Comparison of ENCODE assay signal across 1 cellular context in the genomic region with DNA sequence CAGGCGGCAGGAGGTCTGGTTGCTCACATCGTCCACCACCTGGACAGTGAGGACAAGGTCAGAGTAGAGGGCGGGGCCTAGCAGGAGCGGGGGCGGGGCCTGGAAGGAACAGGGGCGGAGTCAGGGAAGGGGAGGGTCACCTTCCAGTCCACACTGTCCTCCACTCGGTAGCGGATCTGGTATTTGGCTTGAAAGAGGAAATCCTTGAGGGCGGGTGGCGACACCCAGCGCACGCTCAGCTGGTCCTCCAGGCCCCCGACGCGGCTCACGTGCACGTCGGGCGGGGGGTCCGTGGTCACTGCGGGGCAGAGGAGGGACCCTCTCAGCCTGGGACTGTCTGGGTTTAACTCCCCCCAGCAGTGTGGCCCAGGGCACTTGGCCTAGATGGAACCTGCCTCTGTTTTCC.
TF ChIP-seq lines count a peak whose summit lies in the region.

No MANE protein-coding gene starts in this region.

TF ChIP-seq in K562, 482 proteins besides CTCF, POLR2A, EP300 and RAD21 (continued from another document and continues in another):
- TF ChIP-seq, protein P1, sequence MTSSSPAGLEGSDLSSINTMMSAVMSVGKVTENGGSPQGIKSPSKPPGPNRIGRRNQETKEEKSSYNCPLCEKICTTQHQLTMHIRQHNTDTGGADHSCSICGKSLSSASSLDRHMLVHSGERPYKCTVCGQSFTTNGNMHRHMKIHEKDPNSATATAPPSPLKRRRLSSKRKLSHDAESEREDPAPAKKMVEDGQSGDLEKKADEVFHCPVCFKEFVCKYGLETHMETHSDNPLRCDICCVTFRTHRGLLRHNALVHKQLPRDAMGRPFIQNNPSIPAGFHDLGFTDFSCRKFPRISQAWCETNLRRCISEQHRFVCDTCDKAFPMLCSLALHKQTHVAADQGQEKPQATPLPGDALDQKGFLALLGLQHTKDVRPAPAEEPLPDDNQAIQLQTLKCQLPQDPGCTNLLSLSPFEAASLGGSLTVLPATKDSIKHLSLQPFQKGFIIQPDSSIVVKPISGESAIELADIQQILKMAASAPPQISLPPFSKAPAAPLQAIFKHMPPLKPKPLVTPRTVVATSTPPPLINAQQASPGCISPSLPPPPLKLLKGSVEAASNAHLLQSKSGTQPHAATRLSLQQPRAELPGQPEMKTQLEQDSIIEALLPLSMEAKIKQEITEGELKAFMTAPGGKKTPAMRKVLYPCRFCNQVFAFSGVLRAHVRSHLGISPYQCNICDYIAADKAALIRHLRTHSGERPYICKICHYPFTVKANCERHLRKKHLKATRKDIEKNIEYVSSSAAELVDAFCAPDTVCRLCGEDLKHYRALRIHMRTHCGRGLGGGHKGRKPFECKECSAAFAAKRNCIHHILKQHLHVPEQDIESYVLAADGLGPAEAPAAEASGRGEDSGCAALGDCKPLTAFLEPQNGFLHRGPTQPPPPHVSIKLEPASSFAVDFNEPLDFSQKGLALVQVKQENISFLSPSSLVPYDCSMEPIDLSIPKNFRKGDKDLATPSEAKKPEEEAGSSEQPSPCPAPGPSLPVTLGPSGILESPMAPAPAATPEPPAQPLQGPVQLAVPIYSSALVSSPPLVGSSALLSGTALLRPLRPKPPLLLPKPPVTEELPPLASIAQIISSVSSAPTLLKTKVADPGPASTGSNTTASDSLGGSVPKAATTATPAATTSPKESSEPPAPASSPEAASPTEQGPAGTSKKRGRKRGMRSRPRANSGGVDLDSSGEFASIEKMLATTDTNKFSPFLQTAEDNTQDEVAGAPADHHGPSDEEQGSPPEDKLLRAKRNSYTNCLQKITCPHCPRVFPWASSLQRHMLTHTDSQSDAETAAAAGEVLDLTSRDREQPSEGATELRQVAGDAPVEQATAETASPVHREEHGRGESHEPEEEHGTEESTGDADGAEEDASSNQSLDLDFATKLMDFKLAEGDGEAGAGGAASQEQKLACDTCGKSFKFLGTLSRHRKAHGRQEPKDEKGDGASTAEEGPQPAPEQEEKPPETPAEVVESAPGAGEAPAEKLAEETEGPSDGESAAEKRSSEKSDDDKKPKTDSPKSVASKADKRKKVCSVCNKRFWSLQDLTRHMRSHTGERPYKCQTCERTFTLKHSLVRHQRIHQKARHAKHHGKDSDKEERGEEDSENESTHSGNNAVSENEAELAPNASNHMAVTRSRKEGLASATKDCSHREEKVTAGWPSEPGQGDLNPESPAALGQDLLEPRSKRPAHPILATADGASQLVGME (CRISPR knock-in tag; IDR thresholded peaks at IDR 0.05): no peak
- TF ChIP-seq, protein P2, sequence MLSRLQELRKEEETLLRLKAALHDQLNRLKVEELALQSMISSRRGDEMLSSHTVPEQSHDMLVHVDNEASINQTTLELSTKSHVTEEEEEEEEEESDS (CRISPR knock-in tag; IDR thresholded peaks at IDR 0.05): no peak
- TF ChIP-seq ZNF551 (CRISPR knock-in tag; IDR thresholded peaks at IDR 0.05) (no peak), CXXC5 (CRISPR knock-in tag; IDR thresholded peaks at IDR 0.05) (peak; percentile 80), ZNF785 (CRISPR knock-in tag; IDR thresholded peaks at IDR 0.05) (no peak), SMARCA4 (IDR thresholded peaks at IDR 0.05) (no peak), MAFG (tag; conservative IDR thresholded peaks at IDR 0.05) (no peak), SMAD4 (CRISPR knock-in tag; conservative IDR thresholded peaks at IDR 0.05) (0 out of 2 replicates have a peak, but pooled peaks have one; percentile 23), CBX3 (IDR thresholded peaks at IDR 0.05; ENCODE audit: borderline replicate concordance in 1 of 2, low read length in 2 of 2) (peak in 1 of 2 experiments; percentile 24; a peak in 1 of 3 replicates), PRPF4 (IDR thresholded peaks at IDR 0.05; ENCODE audit: insufficient read depth, low read depth, low read length, poor library complexity, severe bottlenecking) (no peak), ESRRA (IDR thresholded peaks at IDR 0.05; ENCODE audit: borderline replicate concordance, low read depth) (peak; percentile 87), EP400 (IDR thresholded peaks at IDR 0.05) (peak; percentile 60), ELF1 (tag; IDR thresholded peaks at IDR 0.05) (no peak), ATF1 (CRISPR knock-in tag; IDR thresholded peaks at IDR 0.05) (no peak), ATF1 (tag; IDR thresholded peaks at IDR 0.05) (peak; percentile 56), MTA2 (IDR thresholded peaks at IDR 0.05; ENCODE audit: low read depth) (no peak), ILK (tag; IDR thresholded peaks at IDR 0.05; ENCODE audit: borderline replicate concordance, low read depth) (no peak), ZNF444 (CRISPR knock-in tag; IDR thresholded peaks at IDR 0.05) (no peak), ZNF79 (CRISPR knock-in tag; IDR thresholded peaks at IDR 0.05; ENCODE audit: low read depth) (no peak), TCF7L2 (IDR thresholded peaks at IDR 0.05; ENCODE audit: low read depth, low read length) (no peak), BDP1 (IDR thresholded peaks at IDR 0.05; ENCODE audit: insufficient read depth, insufficient read length) (no peak), SP1 (CRISPR knock-in tag; IDR thresholded peaks at IDR 0.05) (peak; percentile 83), FOS (IDR thresholded peaks at IDR 0.05; ENCODE audit: extremely low read depth, insufficient read length) (no peak), ZBED1 (IDR thresholded peaks at IDR 0.05) (no peak), MTA3 (IDR thresholded peaks at IDR 0.05; ENCODE audit: borderline replicate concordance) (peak; percentile 65; the same call in 1 of the 2 replicates), ZSCAN29 (IDR thresholded peaks at IDR 0.05) (peak; percentile 92), ETV5 (CRISPR knock-in tag; IDR thresholded peaks at IDR 0.05; ENCODE audit: low read depth) (no peak), ZNF184 (CRISPR knock-in tag; IDR thresholded peaks at IDR 0.05) (no peak), TBP (optimal IDR thresholded peaks at IDR 0.05; ENCODE audit: low read depth, low read length) (no peak), NBN (IDR thresholded peaks at IDR 0.05; ENCODE audit: low read depth) (no peak)
- TF ChIP-seq, protein P3, sequence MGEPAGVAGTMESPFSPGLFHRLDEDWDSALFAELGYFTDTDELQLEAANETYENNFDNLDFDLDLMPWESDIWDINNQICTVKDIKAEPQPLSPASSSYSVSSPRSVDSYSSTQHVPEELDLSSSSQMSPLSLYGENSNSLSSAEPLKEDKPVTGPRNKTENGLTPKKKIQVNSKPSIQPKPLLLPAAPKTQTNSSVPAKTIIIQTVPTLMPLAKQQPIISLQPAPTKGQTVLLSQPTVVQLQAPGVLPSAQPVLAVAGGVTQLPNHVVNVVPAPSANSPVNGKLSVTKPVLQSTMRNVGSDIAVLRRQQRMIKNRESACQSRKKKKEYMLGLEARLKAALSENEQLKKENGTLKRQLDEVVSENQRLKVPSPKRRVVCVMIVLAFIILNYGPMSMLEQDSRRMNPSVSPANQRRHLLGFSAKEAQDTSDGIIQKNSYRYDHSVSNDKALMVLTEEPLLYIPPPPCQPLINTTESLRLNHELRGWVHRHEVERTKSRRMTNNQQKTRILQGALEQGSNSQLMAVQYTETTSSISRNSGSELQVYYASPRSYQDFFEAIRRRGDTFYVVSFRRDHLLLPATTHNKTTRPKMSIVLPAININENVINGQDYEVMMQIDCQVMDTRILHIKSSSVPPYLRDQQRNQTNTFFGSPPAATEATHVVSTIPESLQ (CRISPR knock-in tag; IDR thresholded peaks at IDR 0.05): no peak
- TF ChIP-seq, protein P4, sequence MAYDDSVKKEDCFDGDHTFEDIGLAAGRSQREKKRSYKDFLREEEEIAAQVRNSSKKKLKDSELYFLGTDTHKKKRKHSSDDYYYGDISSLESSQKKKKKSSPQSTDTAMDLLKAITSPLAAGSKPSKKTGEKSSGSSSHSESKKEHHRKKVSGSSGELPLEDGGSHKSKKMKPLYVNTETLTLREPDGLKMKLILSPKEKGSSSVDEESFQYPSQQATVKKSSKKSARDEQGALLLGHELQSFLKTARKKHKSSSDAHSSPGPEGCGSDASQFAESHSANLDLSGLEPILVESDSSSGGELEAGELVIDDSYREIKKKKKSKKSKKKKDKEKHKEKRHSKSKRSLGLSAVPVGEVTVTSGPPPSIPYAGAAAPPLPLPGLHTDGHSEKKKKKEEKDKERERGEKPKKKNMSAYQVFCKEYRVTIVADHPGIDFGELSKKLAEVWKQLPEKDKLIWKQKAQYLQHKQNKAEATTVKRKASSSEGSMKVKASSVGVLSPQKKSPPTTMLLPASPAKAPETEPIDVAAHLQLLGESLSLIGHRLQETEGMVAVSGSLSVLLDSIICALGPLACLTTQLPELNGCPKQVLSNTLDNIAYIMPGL (CRISPR knock-in tag; IDR thresholded peaks at IDR 0.05): no peak
- TF ChIP-seq, protein P5, sequence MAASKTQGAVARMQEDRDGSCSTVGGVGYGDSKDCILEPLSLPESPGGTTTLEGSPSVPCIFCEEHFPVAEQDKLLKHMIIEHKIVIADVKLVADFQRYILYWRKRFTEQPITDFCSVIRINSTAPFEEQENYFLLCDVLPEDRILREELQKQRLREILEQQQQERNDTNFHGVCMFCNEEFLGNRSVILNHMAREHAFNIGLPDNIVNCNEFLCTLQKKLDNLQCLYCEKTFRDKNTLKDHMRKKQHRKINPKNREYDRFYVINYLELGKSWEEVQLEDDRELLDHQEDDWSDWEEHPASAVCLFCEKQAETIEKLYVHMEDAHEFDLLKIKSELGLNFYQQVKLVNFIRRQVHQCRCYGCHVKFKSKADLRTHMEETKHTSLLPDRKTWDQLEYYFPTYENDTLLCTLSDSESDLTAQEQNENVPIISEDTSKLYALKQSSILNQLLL (CRISPR knock-in tag; IDR thresholded peaks at IDR 0.05; ENCODE audit: borderline replicate concordance): no peak
- TF ChIP-seq, protein P6, sequence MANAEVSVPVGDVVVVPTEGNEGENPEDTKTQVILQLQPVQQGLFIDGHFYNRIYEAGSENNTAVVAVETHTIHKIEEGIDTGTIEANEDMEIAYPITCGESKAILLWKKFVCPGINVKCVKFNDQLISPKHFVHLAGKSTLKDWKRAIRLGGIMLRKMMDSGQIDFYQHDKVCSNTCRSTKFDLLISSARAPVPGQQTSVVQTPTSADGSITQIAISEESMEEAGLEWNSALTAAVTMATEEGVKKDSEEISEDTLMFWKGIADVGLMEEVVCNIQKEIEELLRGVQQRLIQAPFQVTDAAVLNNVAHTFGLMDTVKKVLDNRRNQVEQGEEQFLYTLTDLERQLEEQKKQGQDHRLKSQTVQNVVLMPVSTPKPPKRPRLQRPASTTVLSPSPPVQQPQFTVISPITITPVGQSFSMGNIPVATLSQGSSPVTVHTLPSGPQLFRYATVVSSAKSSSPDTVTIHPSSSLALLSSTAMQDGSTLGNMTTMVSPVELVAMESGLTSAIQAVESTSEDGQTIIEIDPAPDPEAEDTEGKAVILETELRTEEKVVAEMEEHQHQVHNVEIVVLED (CRISPR knock-in tag; IDR thresholded peaks at IDR 0.05): 0 out of 2 replicates have a peak, but pooled peaks have one; percentile 42
- TF ChIP-seq, protein P7, sequence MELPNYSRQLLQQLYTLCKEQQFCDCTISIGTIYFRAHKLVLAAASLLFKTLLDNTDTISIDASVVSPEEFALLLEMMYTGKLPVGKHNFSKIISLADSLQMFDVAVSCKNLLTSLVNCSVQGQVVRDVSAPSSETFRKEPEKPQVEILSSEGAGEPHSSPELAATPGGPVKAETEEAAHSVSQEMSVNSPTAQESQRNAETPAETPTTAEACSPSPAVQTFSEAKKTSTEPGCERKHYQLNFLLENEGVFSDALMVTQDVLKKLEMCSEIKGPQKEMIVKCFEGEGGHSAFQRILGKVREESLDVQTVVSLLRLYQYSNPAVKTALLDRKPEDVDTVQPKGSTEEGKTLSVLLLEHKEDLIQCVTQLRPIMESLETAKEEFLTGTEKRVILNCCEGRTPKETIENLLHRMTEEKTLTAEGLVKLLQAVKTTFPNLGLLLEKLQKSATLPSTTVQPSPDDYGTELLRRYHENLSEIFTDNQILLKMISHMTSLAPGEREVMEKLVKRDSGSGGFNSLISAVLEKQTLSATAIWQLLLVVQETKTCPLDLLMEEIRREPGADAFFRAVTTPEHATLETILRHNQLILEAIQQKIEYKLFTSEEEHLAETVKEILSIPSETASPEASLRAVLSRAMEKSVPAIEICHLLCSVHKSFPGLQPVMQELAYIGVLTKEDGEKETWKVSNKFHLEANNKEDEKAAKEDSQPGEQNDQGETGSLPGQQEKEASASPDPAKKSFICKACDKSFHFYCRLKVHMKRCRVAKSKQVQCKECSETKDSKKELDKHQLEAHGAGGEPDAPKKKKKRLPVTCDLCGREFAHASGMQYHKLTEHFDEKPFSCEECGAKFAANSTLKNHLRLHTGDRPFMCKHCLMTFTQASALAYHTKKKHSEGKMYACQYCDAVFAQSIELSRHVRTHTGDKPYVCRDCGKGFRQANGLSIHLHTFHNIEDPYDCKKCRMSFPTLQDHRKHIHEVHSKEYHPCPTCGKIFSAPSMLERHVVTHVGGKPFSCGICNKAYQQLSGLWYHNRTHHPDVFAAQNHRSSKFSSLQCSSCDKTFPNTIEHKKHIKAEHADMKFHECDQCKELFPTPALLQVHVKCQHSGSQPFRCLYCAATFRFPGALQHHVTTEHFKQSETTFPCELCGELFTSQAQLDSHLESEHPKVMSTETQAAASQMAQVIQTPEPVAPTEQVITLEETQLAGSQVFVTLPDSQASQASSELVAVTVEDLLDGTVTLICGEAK (IDR thresholded peaks at IDR 0.05): peak; percentile 67
- TF ChIP-seq, protein P7 (CRISPR knock-in tag; IDR thresholded peaks at IDR 0.05): no peak
